In genomic region chr13:98371624-98372023, GRCh38 we compare ENCODE assay signal across 26 cellular contexts.
DNase-seq lines count a peak whose midpoint lies in the region; ATAC-seq and TF ChIP-seq lines count a peak whose summit lies in the region.
"Had no signal": no experiment of that assay in that cellular context is flagged by ENCODE, and none has a peak within 500 bp of the region (broad histone marks: within the 10 kb centered on the region; RNA-seq: fewer than 3 reads in every experiment).

No MANE protein-coding gene starts in this region.

- H3K36me3 Mint-ChIP-seq in mesothelial cell of epicardium, result peaks cover 50% of the 10 kb centered on the region
- H3K36me3 Mint-ChIP-seq: activated naive CD4-positive, alpha-beta T cell treated with anti-CD3 and anti-CD28 coated beads, Interleukin-2, amount 50 U/mL, for 72 hours; CD8-positive, alpha-beta memory T cell had no signal

- no peak overlapping the region for H2AFZ ChIP-seq in smooth muscle cell (ENCODE audit: low read depth)

- H3K4me3 ChIP-seq in adipocyte (ENCODE audit: low read length) (peak overlapping the region; percentile 44), smooth muscle cell (no peak overlapping the region)
- H3K4me3 ChIP-seq: Peyer's patch, upper lobe of left lung had no signal

- H3K4me2 ChIP-seq in smooth muscle cell, result no peak overlapping the region

- H3K4me3 Mint-ChIP-seq in mesothelial cell of epicardium, result no peak overlapping the region
- H3K4me3 Mint-ChIP-seq: activated CD4-positive, alpha-beta T cell treated with anti-CD3 and anti-CD28 coated beads, Interleukin-2, amount 10 ng/mL, durations not matched to agents 7 days and 5 days; CD8-positive, alpha-beta memory T cell; naive thymus-derived CD8-positive, alpha-beta T cell had no signal

- 97% methylated on average over 4 of the region's 4 CpGs for WGBS in smooth muscle cell (ENCODE audit: low lambda C conversion rate)

- H3K27me3 Mint-ChIP-seq in mesothelial cell of epicardium (ENCODE audit: low read depth), result no peaks in the 10 kb centered on the region

- no peaks in the 10 kb centered on the region for H4K20me1 ChIP-seq in smooth muscle cell (ENCODE audit: low read depth)

- peaks cover 30% of the 10 kb centered on the region for H3K4me1 Mint-ChIP-seq in mesothelial cell of epicardium
- H3K4me1 Mint-ChIP-seq: activated CD4-positive, alpha-beta T cell treated with anti-CD3 and anti-CD28 coated beads, Interleukin-2, amount 10 ng/mL, durations not matched to agents 7 days and 5 days; CD8-positive, alpha-beta memory T cell; naive thymus-derived CD8-positive, alpha-beta T cell had no signal

- H3K9ac ChIP-seq in adipocyte (ENCODE audit: low read length), result no peak overlapping the region
- no peak overlapping the region for H3K9ac ChIP-seq in smooth muscle cell (ENCODE audit: low read depth)

- no peak for TF ChIP-seq CTCF in mesothelial cell of epicardium (IDR thresholded peaks at IDR 0.05; ENCODE audit: unreplicated experiment)
- no peak for TF ChIP-seq CTCF in smooth muscle cell (IDR thresholded peaks at IDR 0.05; ENCODE audit: borderline replicate concordance, insufficient read depth, poor library complexity, severe bottlenecking)

- no peak for ATAC-seq in HG03095 (IDR thresholded peaks at IDR 0.05; ENCODE audit: unreplicated experiment)
- ATAC-seq: activated naive CD4-positive, alpha-beta T cell treated with anti-CD3 and anti-CD28 coated beads, Interleukin-2, amount 50 U/mL, for 72 hours; naive thymus-derived CD8-positive, alpha-beta T cell; stimulated activated naive CD8-positive, alpha-beta T cell treated with anti-CD3 and anti-CD28 coated beads, Interleukin-15, Interleukin-2, amounts not matched to agents 100 U/mL and 50 U/mL, for 24 hours had no signal

- H3K27me3 ChIP-seq in adipocyte (replicated peaks; ENCODE audit: control insufficient read depth, insufficient read depth, low read length) (no peaks in the 10 kb centered on the region), smooth muscle cell (ENCODE audit: low read depth) (no peaks in the 10 kb centered on the region)
- H3K27me3 ChIP-seq: Peyer's patch, upper lobe of left lung had no signal

- peak overlapping the region; percentile 75 for H3K27ac Mint-ChIP-seq in mesothelial cell of epicardium
- H3K27ac Mint-ChIP-seq: activated CD4-positive, alpha-beta T cell treated with anti-CD3 and anti-CD28 coated beads, Interleukin-2, amount 10 ng/mL, durations not matched to agents 7 days and 5 days; activated naive CD4-positive, alpha-beta T cell treated with anti-CD3 and anti-CD28 coated beads, Interleukin-2, amount 50 U/mL, for 72 hours; CD8-positive, alpha-beta memory T cell; naive thymus-derived CD8-positive, alpha-beta T cell had no signal

- H3K4me1 ChIP-seq in adipocyte (ENCODE audit: control insufficient read depth, insufficient read depth, low read length) (peaks cover 15% of the 10 kb centered on the region), smooth muscle cell (ENCODE audit: low read depth) (peaks cover 11% of the 10 kb centered on the region)

- H3K9me3 ChIP-seq in adipocyte (ENCODE audit: control insufficient read depth, low read length) (peaks cover 4% of the 10 kb centered on the region), smooth muscle cell (replicated peaks; ENCODE audit: low read depth) (no peaks in the 10 kb centered on the region)
- H3K9me3 ChIP-seq: Peyer's patch, upper lobe of left lung had no signal

- H3K27ac ChIP-seq in smooth muscle cell (ENCODE audit: low read depth), result peak overlapping the region; percentile 8
- H3K27ac ChIP-seq: 22Rv1, epithelial cell of prostate, upper lobe of left lung had no signal

- H3K9me3 Mint-ChIP-seq in mesothelial cell of epicardium, result peaks cover 16% of the 10 kb centered on the region

- DNase-seq in NCI-H2107 treated with DMSO at 0.1 percent for 48 hours (lab: John Stamatoyannopoulos, UW; ENCODE audit: unreplicated experiment) (peak; percentile 43), NCI-H2107 (lab: John Stamatoyannopoulos, UW) (no peak), adipocyte (ENCODE audit: low read depth) (no peak), mesothelial cell of epicardium (ENCODE audit: low spot score in 2 of 2, unreplicated experiment in 2 of 2) (no peak), smooth muscle cell (lab: John Stamatoyannopoulos, UW; ENCODE audit: unreplicated experiment) (no peak), NCI-H82 (lab: John Stamatoyannopoulos, UW) (no peak)
- DNase-seq in activated CD8-positive, alpha-beta memory T cell treated with anti-CD3 and anti-CD28 coated beads for 24 hours, result no peak
- DNase-seq: activated CD4-positive, alpha-beta T cell treated with anti-CD3 and anti-CD28 coated beads, Interleukin-2, amount 10 ng/mL, durations not matched to agents 7 days and 5 days; AML-193; CD8-positive, alpha-beta memory T cell; DMS153; foreskin melanocyte; mammary epithelial cell; naive thymus-derived CD8-positive, alpha-beta T cell; NCI-H1092; NCI-H2081; NCI-H524; Peyer's patch; small intestine; stimulated activated CD4-positive, alpha-beta T cell treated with anti-CD3 and anti-CD28 coated beads, Interleukin-2, amount 100 ng/mL, for 48 hours; stimulated activated naive CD8-positive, alpha-beta T cell treated with anti-CD3 and anti-CD28 coated beads, Interleukin-15, Interleukin-2, amounts not matched to agents 100 U/mL and 50 U/mL, for 24 hours; upper lobe of left lung had no signal

- no peaks in the 10 kb centered on the region for H3F3A ChIP-seq in smooth muscle cell (ENCODE audit: low read depth)

- peaks cover 14% of the 10 kb centered on the region for H3K79me2 ChIP-seq in smooth muscle cell (ENCODE audit: low read depth)

- H3K36me3 ChIP-seq in adipocyte (ENCODE audit: control insufficient read depth, insufficient read depth, low read length, severe bottlenecking) (no peaks in the 10 kb centered on the region), smooth muscle cell (ENCODE audit: low read depth) (peaks cover 13% of the 10 kb centered on the region)
- H3K36me3 ChIP-seq: Peyer's patch had no signal
